ENCODE assay signal across 20 cellular contexts in the genomic region with DNA sequence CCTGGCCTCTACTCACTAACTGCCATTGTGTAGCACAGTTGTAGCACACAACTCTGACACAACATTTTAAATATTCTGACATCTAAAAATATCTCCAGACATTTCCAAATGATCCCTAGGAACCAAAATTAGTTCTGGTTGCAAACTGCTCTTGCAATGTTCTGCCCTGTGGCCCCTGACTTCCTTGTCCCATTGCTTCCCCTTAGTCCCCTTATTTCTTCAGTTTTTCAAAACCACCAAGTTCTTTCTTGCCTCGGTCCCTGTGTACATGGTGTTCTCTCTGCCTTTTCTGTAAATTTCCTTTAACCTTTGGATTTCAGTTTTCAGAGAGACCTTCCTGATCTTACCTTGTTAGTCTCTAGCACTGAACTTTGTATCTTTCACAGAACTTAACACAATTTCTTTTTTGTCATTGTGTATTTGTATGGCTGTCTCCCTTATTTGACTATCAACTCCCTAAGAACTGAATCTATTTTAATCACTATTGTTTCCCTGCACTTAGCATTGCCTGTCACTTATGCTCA.
DNase-seq lines count a peak whose midpoint lies in the region; ATAC-seq and TF ChIP-seq lines count a peak whose summit lies in the region.
"Had no signal": no experiment of that assay in that cellular context is flagged by ENCODE, and none has a peak within 500 bp of the region (broad histone marks: within the 10 kb centered on the region; RNA-seq: fewer than 3 reads in every experiment).

No MANE protein-coding gene starts in this region.

- DNase-seq in heart left ventricle (no peak), Right ventricle myocardium inferior (ENCODE audit: missing footprints) (no peak), SKM-1 treated with dmso at 0.1 percent for 144 hours (lab: John Stamatoyannopoulos, UW; ENCODE audit: unreplicated experiment) (peak; percentile 93), right lobe of liver (no peak), upper lobe of right lung (no peak), NCI-H446 (lab: John Stamatoyannopoulos, UW) (no peak), DMS153 treated with DMSO at 0.1 percent for 48 hours (lab: John Stamatoyannopoulos, UW; ENCODE audit: unreplicated experiment) (no peak), HCEC 1CT (no peak)
- DNase-seq: ACHN; activated CD4-positive, CD25-positive, alpha-beta regulatory T cell; naive B cell; NCI-H146; NCI-H446 treated with DMSO at 0.1 percent for 48 hours; NK-92 treated with Interleukin-12 subunit alpha and Interleukin-12 subunit beta, amount 100 ng/mL, for 24 hours; SHP77; stimulated activated naive CD8-positive, alpha-beta T cell treated with anti-CD3 and anti-CD28 coated beads, Interleukin-15, Interleukin-2, amounts not matched to agents 100 U/mL and 50 U/mL, for 24 hours; T-helper 2 cell had no signal

- H3K27me3 ChIP-seq in heart left ventricle (no peaks in the 10 kb centered on the region), right lobe of liver (no peaks in the 10 kb centered on the region), upper lobe of right lung (no peaks in the 10 kb centered on the region)
- H3K27me3 ChIP-seq: gastroesophageal sphincter had no signal

- H3K4me1 ChIP-seq in heart left ventricle (peaks cover 0 to 31% (median 8%) of the 10 kb centered on the region in 12 donors), right lobe of liver (peaks cover 0 to 17% (median 0%) of the 10 kb centered on the region in 4 donors), upper lobe of right lung (peaks cover 7% of the 10 kb centered on the region)

- TF ChIP-seq CTCF in heart left ventricle (IDR thresholded peaks at IDR 0.05) = no peak
- no peak for TF ChIP-seq CTCF in right lobe of liver (IDR thresholded peaks at IDR 0.05)
- TF ChIP-seq CTCF in upper lobe of right lung (IDR thresholded peaks at IDR 0.05) = no peak

- ATAC-seq in heart left ventricle (peak in 3 of 4 donors; percentile 49 to 66 (median 64)), Right ventricle myocardium inferior (no peak), right lobe of liver (peak; percentile 41 to 77 (median 56)), upper lobe of right lung (peak; percentile 88)
- ATAC-seq: gastroesophageal sphincter; HCT116; stimulated activated naive CD8-positive, alpha-beta T cell treated with anti-CD3 and anti-CD28 coated beads, Interleukin-15, Interleukin-2, amounts not matched to agents 100 U/mL and 50 U/mL, for 24 hours had no signal

- H3K4me3 ChIP-seq in heart left ventricle (no peak overlapping the region), right lobe of liver (no peak overlapping the region), upper lobe of right lung (no peak overlapping the region)
- H3K4me3 ChIP-seq: gastroesophageal sphincter, lung had no signal

- no peaks in the 10 kb centered on the region for H3K9me3 ChIP-seq in heart left ventricle
- no peaks in the 10 kb centered on the region for H3K9me3 ChIP-seq in right lobe of liver
- no peaks in the 10 kb centered on the region for H3K9me3 ChIP-seq in upper lobe of right lung
- H3K9me3 ChIP-seq: gastroesophageal sphincter had no signal

- intact Hi-C loops in heart left ventricle (cut with DNase I) = no loop called here
- intact Hi-C loops in Right ventricle myocardium inferior (cut with DNase I) = no loop called here
- intact Hi-C loops in right lobe of liver (cut with DNase I) = no loop called here
- intact Hi-C loops in upper lobe of right lung (cut with DNase I) = no loop called here

- H3K27ac ChIP-seq in heart left ventricle (peak overlapping the region in 10 of 12 donors; percentile 5 to 64 (median 49)), right lobe of liver (peak overlapping the region in 1 of 3 donors; percentile 18), upper lobe of right lung (no peak overlapping the region)
- H3K27ac ChIP-seq: gastroesophageal sphincter had no signal

- TF ChIP-seq POLR2A in heart left ventricle (IDR thresholded peaks at IDR 0.05) (no peak), right lobe of liver (IDR thresholded peaks at IDR 0.05) (no peak)

- peaks cover 2 to 67% (median 64%) of the 10 kb centered on the region in 9 donors for H3K36me3 ChIP-seq in heart left ventricle
- peaks cover 0 to 41% (median 13%) of the 10 kb centered on the region in 4 donors for H3K36me3 ChIP-seq in right lobe of liver
- peaks cover 57% of the 10 kb centered on the region for H3K36me3 ChIP-seq in upper lobe of right lung

- WGBS in heart left ventricle, 4 donors = 70 to 88% (median 86%) methylated on average over 1 of the region's 1 CpG
- WGBS in right lobe of liver (ENCODE audit: insufficient coverage, low coverage, low lambda C conversion rate, missing lambda C conversion rate) = 11% methylated on average over 1 of the region's 1 CpG
